In genomic region chr14:102517412-102518062, GRCh38 we compare ENCODE assay signal across 9 cellular contexts. TPM values are rescaled to one million over a fixed set of nuclear protein-coding genes. Genes with fewer than 3 reads are reported as not detected.
A peak's percentile ranks its signal among the peaks of the same experiment; 100 is the strongest.
DNase-seq lines count a peak whose midpoint lies in the region; ATAC-seq, FAIRE-seq and TF ChIP-seq lines count a peak whose summit lies in the region.
"Had no signal": no experiment of that assay in that cellular context is flagged by ENCODE, and none has a peak within 500 bp of the region (broad histone marks: within the 10 kb centered on the region; RNA-seq: fewer than 3 reads in every experiment).

No MANE protein-coding gene starts in this region.

- intact Hi-C loops in A673 (cut with micrococcal nuclease; ENCODE audit: unreplicated experiment) = loop anchor here (5.0 kb wide), 1 partner anchor 200 kb away; the partner anchor contains the start of gene ZNF839

- no peak for FAIRE-seq in keratinocyte (lab: Jason Lieb, UNC)

- peak overlapping the region; percentile 57 for H3K27ac Mint-ChIP-seq in HFFc6

- H3K36me3 ChIP-seq in A673 (ENCODE audit: insufficient read depth, low read length, poor library complexity, severe bottlenecking) (no peaks in the 10 kb centered on the region), keratinocyte (ENCODE audit: control insufficient read depth in 2 of 2, extremely low read depth in 1 of 2, insufficient read depth in 2 of 2, low read length in 2 of 2) (no peaks in the 10 kb centered on the region)

- H3K4me3 Mint-ChIP-seq in HFFc6 = peak overlapping the region; percentile 73

- no peaks in the 10 kb centered on the region for H3K9me3 Mint-ChIP-seq in HFFc6

- H3K9me1 ChIP-seq in keratinocyte (ENCODE audit: control insufficient read depth, extremely low read depth, insufficient read depth, low read length) = no peaks in the 10 kb centered on the region

- dilution Hi-C loops in keratinocyte (cut with MboI; ENCODE audit: extremely low pct_ligation_motif_present, low sequenced_read_pairs) = no loop called here

- ATAC-seq in HG02938 (IDR thresholded peaks at IDR 0.05; ENCODE audit: unreplicated experiment) (no peak), HG02642 (IDR thresholded peaks at IDR 0.05; ENCODE audit: poor library complexity, unreplicated experiment) (no peak)

- TF ChIP-seq CTCF in A673 (conservative IDR thresholded peaks at IDR 0.05; ENCODE audit: low read depth, low read length) (no peak), HFFc6 (IDR thresholded peaks at IDR 0.05) (no peak), keratinocyte (optimal IDR thresholded peaks at IDR 0.05 in 1 of 3, IDR thresholded peaks at IDR 0.05 in 1 of 3, conservative IDR thresholded peaks at IDR 0.05 in 1 of 3; ENCODE audit: extremely low read depth in 1 of 3, insufficient read depth in 2 of 3, low read length in 3 of 3) (no peak)

- DNase-seq in A673 (ENCODE audit: low spot score) (no peak), HFFc6 (no peak), keratinocyte (ENCODE audit: low read depth, low spot score) (no peak), substantia nigra (lab: John Stamatoyannopoulos, UW) (no peak), putamen (ENCODE audit: low spot score) (no peak)

- H3K27me3 Mint-ChIP-seq in HFFc6 (ENCODE audit: insufficient read depth) = peaks cover 1% of the 10 kb centered on the region; the same call in 1 of the 2 replicates

- no peaks in the 10 kb centered on the region for H3K36me3 Mint-ChIP-seq in HFFc6 (ENCODE audit: low read depth)

- H2AFZ ChIP-seq in keratinocyte (ENCODE audit: control insufficient read depth, low read length) = peak overlapping the region; percentile 67

- CTCF ChIA-PET in A673 (lab: Charles Lee) = interaction anchor here (1.4 kb wide), 1 partner anchor 79 kb away, joined by 4 read pairs; no protein-coding TSS in a partner anchor

- H3K27ac ChIP-seq in A673 (ENCODE audit: low read depth, low read length, poor library complexity, severe bottlenecking) (peak overlapping the region; percentile 80), angular gyrus (ENCODE audit: low read depth, low read length) (peak overlapping the region; percentile 48), keratinocyte (ENCODE audit: control insufficient read depth, insufficient read depth, low read length) (no peak overlapping the region), substantia nigra (ENCODE audit: low read depth, low read length, poor library complexity, severe bottlenecking) (peak overlapping the region; percentile 58)
- H3K27ac ChIP-seq: epithelial cell of prostate had no signal

- peak overlapping the region; percentile 65 for H3K9ac ChIP-seq in keratinocyte (ENCODE audit: control insufficient read depth, extremely low read depth, insufficient read depth, low read length)

- H3K4me3 ChIP-seq in A673 (ENCODE audit: low read depth, low read length, poor library complexity, severe bottlenecking) = peak overlapping the region; percentile 67
- peak overlapping the region; percentile 33 to 69 (median 66) for H3K4me3 ChIP-seq in keratinocyte (ENCODE audit: control insufficient read depth in 2 of 3, extremely low read depth in 1 of 3, insufficient read depth in 2 of 3, low read depth in 1 of 3, low read length in 3 of 3)

- no peaks in the 10 kb centered on the region for H4K20me1 ChIP-seq in keratinocyte (ENCODE audit: control insufficient read depth, extremely low read depth, insufficient read depth, low read length)

- no peaks in the 10 kb centered on the region for H3K79me2 ChIP-seq in keratinocyte (ENCODE audit: control insufficient read depth, insufficient read depth, low read length)

- BruUV-seq in A673 (replicated peaks; lab: Mats Ljungman, UMichigan) = no TSS peak

- H3K4me1 ChIP-seq in A673 (ENCODE audit: insufficient read depth, low read length, poor library complexity, severe bottlenecking) = peaks cover 9% of the 10 kb centered on the region
- H3K4me1 ChIP-seq in keratinocyte (ENCODE audit: control insufficient read depth, extremely low read depth, insufficient read depth, low read length) = peaks cover 4% of the 10 kb centered on the region

- H3K9me3 ChIP-seq in A673 (ENCODE audit: low read depth, low read length, poor library complexity, severe bottlenecking) (no peaks in the 10 kb centered on the region), keratinocyte (ENCODE audit: control insufficient read depth, low read depth, low read length) (no peaks in the 10 kb centered on the region)

- peak overlapping the region; percentile 89 for H3K4me2 ChIP-seq in keratinocyte (ENCODE audit: control insufficient read depth, extremely low read depth, insufficient read depth, low read depth, low read length)

- H3K27me3 ChIP-seq in A673 (replicated peaks; ENCODE audit: insufficient read depth, low read depth, low read length, poor library complexity) (no peaks in the 10 kb centered on the region), keratinocyte (ENCODE audit: control insufficient read depth, extremely low read depth, insufficient read depth, low read length) (no peaks in the 10 kb centered on the region)

- POLR2A ChIA-PET in A673 (lab: Charles Lee; ENCODE audit: low non-redundant PET) = no interaction called here

- peaks cover 5% of the 10 kb centered on the region for H3K4me1 Mint-ChIP-seq in HFFc6 (ENCODE audit: low read depth)

RNA-seq across cellular contexts. Expression of gene ANKRD9, which starts 8.0 kb away (rescaled TPM):
- total RNA-seq in A673 (2021) = 28.0 and 35.9 TPM in 2 replicates
- 10 to 100 TPM; 13.4 to 18.0 (median 15.6) TPM for total RNA-seq in HFFc6 (2021; fragmentation: NEBNext Ultra II Directional; extraction: Animal tissue kit (Norgen Biotek cat#: 25700))
- polyA plus RNA-seq in keratinocyte = 3.5 to 9.6 TPM (median 4.9 TPM) in 3 replicates
- polyA plus RNA-seq in keratinocyte (2011; ENCODE audit: low read depth) = 8.2 TPM
- polyA plus RNA-seq in keratinocyte (2011; cell fraction: cytosol; rRNA removed) = 1.6 and 13.9 TPM in 2 replicates
- 14.2 and 23.3 TPM in 2 replicates for polyA plus RNA-seq in keratinocyte (2011; cell fraction: nucleus; rRNA removed)
- 7.5 and 17.3 TPM in 2 replicates for polyA plus RNA-seq in keratinocyte (2012; ENCODE audit: low replicate concordance)
- polyA minus RNA-seq in keratinocyte = 2.9 to 3.9 TPM (median 3.1 TPM) in 3 replicates
- polyA minus RNA-seq in keratinocyte (2011; cell fraction: cytosol; rRNA and poly(A)+ RNA removed) = 19.6 TPM
- polyA minus RNA-seq in keratinocyte (2011; cell fraction: nucleus; rRNA and poly(A)+ RNA removed) = 8.9 and 9.6 TPM in 2 replicates
